In genomic region chr9:131987232-131987631, GRCh38 we compare ENCODE assay signal across 29 cellular contexts.
"Had no signal": no experiment of that assay in that cellular context is flagged by ENCODE, and none has a peak within 500 bp of the region (broad histone marks: within the 10 kb centered on the region; RNA-seq: fewer than 3 reads in every experiment).

No MANE protein-coding gene starts in this region.

- DNase-seq: activated CD4-positive, alpha-beta memory T cell treated with anti-CD3 and anti-CD28 coated beads, Interleukin-2, amount 10 ng/mL, durations not matched to agents 7 days and 5 days; activated CD4-positive, alpha-beta T cell treated with anti-CD3 and anti-CD28 coated beads for 1 hour; activated CD4-positive, alpha-beta T cell treated with anti-CD3 and anti-CD28 coated beads for 4 hours; activated CD4-positive, alpha-beta T cell treated with anti-CD3 and anti-CD28 coated beads, Interleukin-2, amount 10 ng/mL, durations not matched to agents 7 days and 5 days; activated CD4-positive, alpha-beta T cell treated with anti-CD3 and anti-CD28 coated beads, Interleukin-2, amount 50 U/mL, for 4 hours; activated CD8-positive, alpha-beta memory T cell treated with anti-CD3 and anti-CD28 coated beads, Interleukin-2, amount 50 U/mL, for 48 hours; activated gamma-delta T cell; activated naive CD4-positive, alpha-beta T cell; activated naive CD4-positive, alpha-beta T cell treated with anti-CD3 and anti-CD28 coated beads, Interleukin-2, amount 10 ng/mL, durations not matched to agents 7 days and 5 days; activated naive CD8-positive, alpha-beta T cell treated with anti-CD3 and anti-CD28 coated beads, Interleukin-2, amount 10 ng/mL, durations not matched to agents 7 days and 5 days; activated T-cell treated with anti-CD3 and anti-CD28 coated beads for 4 hours; activated T-cell treated with anti-CD3 and anti-CD28 coated beads, Interleukin-2, amount 50 U/mL, for 24 hours; activated T-cell treated with anti-CD3 and anti-CD28 coated beads, Interleukin-2, amount 50 U/mL, for 72 hours; amniotic stem cell; anterior cingulate cortex; brain microvascular endothelial cell; dorsolateral prefrontal cortex; effector memory CD4-positive, alpha-beta T cell; endodermal cell; erythroblast; foreskin keratinocyte; gastrocnemius medialis; heart right ventricle; T-helper 2 cell had no signal

- H3K27ac Mint-ChIP-seq: activated CD4-positive, alpha-beta memory T cell treated with anti-CD3 and anti-CD28 coated beads, Interleukin-2, amount 10 ng/mL, durations not matched to agents 7 days and 5 days; activated CD4-positive, alpha-beta T cell treated with anti-CD3 and anti-CD28 coated beads, Interleukin-2, amount 10 ng/mL, durations not matched to agents 7 days and 5 days; activated naive CD4-positive, alpha-beta T cell treated with anti-CD3 and anti-CD28 coated beads, Interleukin-2, amount 10 ng/mL, durations not matched to agents 7 days and 5 days; activated naive CD4-positive, alpha-beta T cell treated with anti-CD3 and anti-CD28 coated beads, Interleukin-2, amount 50 U/mL, for 72 hours; activated naive CD8-positive, alpha-beta T cell treated with anti-CD3 and anti-CD28 coated beads, Interleukin-2, amount 10 ng/mL, durations not matched to agents 7 days and 5 days; activated T-cell treated with anti-CD3 and anti-CD28 coated beads, Interleukin-2, amount 50 U/mL, for 24 hours; activated T-cell treated with anti-CD3 and anti-CD28 coated beads, Interleukin-2, amount 50 U/mL, for 72 hours; dendritic cell treated with granulocyte-macrophage colony-stimulating factor and Interleukin-4, amounts not matched to agents 40 ng/mL and 50 ng/mL, for 4 days; endodermal cell had no signal

- H3K4me1 Mint-ChIP-seq: activated CD4-positive, alpha-beta memory T cell treated with anti-CD3 and anti-CD28 coated beads, Interleukin-2, amount 10 ng/mL, durations not matched to agents 7 days and 5 days; activated CD4-positive, alpha-beta T cell treated with anti-CD3 and anti-CD28 coated beads, Interleukin-2, amount 10 ng/mL, durations not matched to agents 7 days and 5 days; activated naive CD4-positive, alpha-beta T cell treated with anti-CD3 and anti-CD28 coated beads, Interleukin-2, amount 10 ng/mL, durations not matched to agents 7 days and 5 days had no signal

- H3K4me3 Mint-ChIP-seq: activated CD4-positive, alpha-beta memory T cell treated with anti-CD3 and anti-CD28 coated beads, Interleukin-2, amount 10 ng/mL, durations not matched to agents 7 days and 5 days; activated CD4-positive, alpha-beta T cell treated with anti-CD3 and anti-CD28 coated beads, Interleukin-2, amount 10 ng/mL, durations not matched to agents 7 days and 5 days; activated naive CD4-positive, alpha-beta T cell treated with anti-CD3 and anti-CD28 coated beads, Interleukin-2, amount 10 ng/mL, durations not matched to agents 7 days and 5 days; activated naive CD8-positive, alpha-beta T cell treated with anti-CD3 and anti-CD28 coated beads, Interleukin-2, amount 10 ng/mL, durations not matched to agents 7 days and 5 days; activated T-cell treated with anti-CD3 and anti-CD28 coated beads, Interleukin-2, amount 50 U/mL, for 24 hours; activated T-cell treated with anti-CD3 and anti-CD28 coated beads, Interleukin-2, amount 50 U/mL, for 72 hours; central memory CD8-positive, alpha-beta T cell; dendritic cell treated with granulocyte-macrophage colony-stimulating factor and Interleukin-4, amounts not matched to agents 40 ng/mL and 50 ng/mL, for 4 days; endodermal cell had no signal

- H3K27me3 ChIP-seq: brain microvascular endothelial cell, dorsolateral prefrontal cortex, esophagus muscularis mucosa, foreskin keratinocyte, gastrocnemius medialis, heart right ventricle had no signal

- H3K27me3 Mint-ChIP-seq: activated CD4-positive, alpha-beta memory T cell treated with anti-CD3 and anti-CD28 coated beads, Interleukin-2, amount 10 ng/mL, durations not matched to agents 7 days and 5 days; activated CD4-positive, alpha-beta T cell treated with anti-CD3 and anti-CD28 coated beads, Interleukin-2, amount 10 ng/mL, durations not matched to agents 7 days and 5 days; activated naive CD4-positive, alpha-beta T cell treated with anti-CD3 and anti-CD28 coated beads, Interleukin-2, amount 10 ng/mL, durations not matched to agents 7 days and 5 days; activated naive CD8-positive, alpha-beta T cell treated with anti-CD3 and anti-CD28 coated beads, Interleukin-2, amount 10 ng/mL, durations not matched to agents 7 days and 5 days; activated T-cell treated with anti-CD3 and anti-CD28 coated beads, Interleukin-2, amount 50 U/mL, for 24 hours; central memory CD8-positive, alpha-beta T cell; dendritic cell treated with granulocyte-macrophage colony-stimulating factor and Interleukin-4, amounts not matched to agents 40 ng/mL and 50 ng/mL, for 4 days had no signal

- H3K9me3 ChIP-seq: esophagus muscularis mucosa, gastrocnemius medialis, heart right ventricle had no signal

- H3K36me3 Mint-ChIP-seq: activated naive CD4-positive, alpha-beta T cell treated with anti-CD3 and anti-CD28 coated beads, Interleukin-2, amount 10 ng/mL, durations not matched to agents 7 days and 5 days; activated naive CD4-positive, alpha-beta T cell treated with anti-CD3 and anti-CD28 coated beads, Interleukin-2, amount 50 U/mL, for 72 hours; activated naive CD8-positive, alpha-beta T cell treated with anti-CD3 and anti-CD28 coated beads, Interleukin-2, amount 10 ng/mL, durations not matched to agents 7 days and 5 days had no signal

- H3K36me3 ChIP-seq: brain microvascular endothelial cell, esophagus muscularis mucosa, gastrocnemius medialis had no signal

- H3K9me3 Mint-ChIP-seq: activated CD4-positive, alpha-beta memory T cell treated with anti-CD3 and anti-CD28 coated beads, Interleukin-2, amount 10 ng/mL, durations not matched to agents 7 days and 5 days; activated CD4-positive, alpha-beta T cell treated with anti-CD3 and anti-CD28 coated beads, Interleukin-2, amount 10 ng/mL, durations not matched to agents 7 days and 5 days; activated naive CD4-positive, alpha-beta T cell treated with anti-CD3 and anti-CD28 coated beads, Interleukin-2, amount 10 ng/mL, durations not matched to agents 7 days and 5 days; activated naive CD4-positive, alpha-beta T cell treated with anti-CD3 and anti-CD28 coated beads, Interleukin-2, amount 50 U/mL, for 72 hours; activated naive CD8-positive, alpha-beta T cell treated with anti-CD3 and anti-CD28 coated beads, Interleukin-2, amount 10 ng/mL, durations not matched to agents 7 days and 5 days; activated T-cell treated with anti-CD3 and anti-CD28 coated beads, Interleukin-2, amount 50 U/mL, for 24 hours; activated T-cell treated with anti-CD3 and anti-CD28 coated beads, Interleukin-2, amount 50 U/mL, for 72 hours; central memory CD8-positive, alpha-beta T cell; dendritic cell treated with granulocyte-macrophage colony-stimulating factor and Interleukin-4, amounts not matched to agents 40 ng/mL and 50 ng/mL, for 4 days; endodermal cell had no signal

- H3K27ac ChIP-seq: brain microvascular endothelial cell, coronary artery, dorsolateral prefrontal cortex, esophagus muscularis mucosa, foreskin keratinocyte, gastrocnemius medialis, heart right ventricle had no signal

- H3K4me1 ChIP-seq: esophagus muscularis mucosa, foreskin keratinocyte, gastrocnemius medialis had no signal

- H3K4me3 ChIP-seq: coronary artery, dorsolateral prefrontal cortex, esophagus muscularis mucosa, gastrocnemius medialis, heart right ventricle had no signal

- ATAC-seq: activated naive CD4-positive, alpha-beta T cell treated with anti-CD3 and anti-CD28 coated beads, Interleukin-2, amount 50 U/mL, for 72 hours; activated T-cell treated with anti-CD3 and anti-CD28 coated beads, Interleukin-2, amount 50 U/mL, for 72 hours; foreskin keratinocyte; gastrocnemius medialis; heart right ventricle had no signal
